ENCODE assay signal across 8 cellular contexts in genomic region chr17:65228734-65229390, GRCh38.
DNase-seq lines count a peak whose midpoint lies in the region; ATAC-seq and TF ChIP-seq lines count a peak whose summit lies in the region.

No MANE protein-coding gene starts in this region.

- peak; percentile 39 for ATAC-seq in HG03342 (IDR thresholded peaks at IDR 0.05; ENCODE audit: unreplicated experiment)
- ATAC-seq in gastrocnemius medialis: no peak

- no peak overlapping the region for H3K4me3 ChIP-seq in cardiac fibroblast (replicated peaks in 1 of 2; ENCODE audit: low read depth in 2 of 2, low read length in 2 of 2)
- H3K4me3 ChIP-seq in vagina: no peak overlapping the region
- no peak overlapping the region for H3K4me3 ChIP-seq in gastrocnemius medialis

- intact Hi-C loops in vagina (cut with DNase I) (no loop called here), gastrocnemius medialis (cut with DNase I; ENCODE audit: low total_unique reads) (no loop called here)

- H3K27me3 ChIP-seq in vagina (no peaks in the 10 kb centered on the region), gastrocnemius medialis (peaks cover 0 to 5% (median 0%) of the 10 kb centered on the region in 3 donors)

- H3K27ac ChIP-seq in vagina (no peak overlapping the region), gastrocnemius medialis (no peak overlapping the region)

- peaks cover 17% of the 10 kb centered on the region for H3K4me1 ChIP-seq in vagina
- no peaks in the 10 kb centered on the region for H3K4me1 ChIP-seq in gastrocnemius medialis

- H3K36me3 ChIP-seq in vagina (no peaks in the 10 kb centered on the region), gastrocnemius medialis (no peaks in the 10 kb centered on the region)

- in situ Hi-C loops in gastrocnemius medialis (cut with MboI; ENCODE audit: low sequenced_read_pairs in 4 of 4): no loop called here

- peak; percentile 12 for DNase-seq in activated gamma-delta T cell treated with Interleukin-2 at 50 U/mL for 16 hours
- no peak for DNase-seq in activated gamma-delta T cell (lab: John Stamatoyannopoulos, UW)
- DNase-seq in SK-N-DZ (ENCODE audit: low spot score): peak; percentile 73
- DNase-seq in cardiac fibroblast (ENCODE audit: low read depth in 2 of 2): peak; percentile 52 to 88
- DNase-seq in stimulated activated CD4-positive, alpha-beta T cell treated with anti-CD3 and anti-CD28 coated beads, Interleukin-2, amount 100 ng/mL, for 4 hours (ENCODE audit: low read depth): peak; percentile 19
- DNase-seq in vagina (ENCODE audit: extremely low spot score in 2 of 2): no peak
- no peak for DNase-seq in gastrocnemius medialis

- TF ChIP-seq POLR2A in vagina (IDR thresholded peaks at IDR 0.05) (no peak), gastrocnemius medialis (IDR thresholded peaks at IDR 0.05) (no peak)

- H3K9me3 ChIP-seq in vagina (no peaks in the 10 kb centered on the region), gastrocnemius medialis (no peaks in the 10 kb centered on the region)

- no peak for TF ChIP-seq CTCF in cardiac fibroblast (IDR thresholded peaks at IDR 0.05; ENCODE audit: low read depth, low read length)
- no peak for TF ChIP-seq CTCF in vagina (IDR thresholded peaks at IDR 0.05)
- TF ChIP-seq CTCF in gastrocnemius medialis (IDR thresholded peaks at IDR 0.05 in 4 of 5, conservative IDR thresholded peaks at IDR 0.05 in 1 of 5): no peak

Comparison
In these comparisons a context has a peak if more than half of its experiments do, and no peak if none do; other contexts are left out.
1. DNase-seq: peak in activated gamma-delta T cell treated with Interleukin-2 at 50 U/mL for 16 hours (single experiment), SK-N-DZ (single experiment), cardiac fibroblast (2 of 2) and stimulated activated CD4-positive, alpha-beta T cell treated with anti-CD3 and anti-CD28 coated beads, Interleukin-2, amount 100 ng/mL, for 4 hours (single experiment); none in activated gamma-delta T cell (single experiment), vagina (0 of 2) and gastrocnemius medialis (0 of 2).